1 cellular context compared by ENCODE assay signal in the genomic region with DNA sequence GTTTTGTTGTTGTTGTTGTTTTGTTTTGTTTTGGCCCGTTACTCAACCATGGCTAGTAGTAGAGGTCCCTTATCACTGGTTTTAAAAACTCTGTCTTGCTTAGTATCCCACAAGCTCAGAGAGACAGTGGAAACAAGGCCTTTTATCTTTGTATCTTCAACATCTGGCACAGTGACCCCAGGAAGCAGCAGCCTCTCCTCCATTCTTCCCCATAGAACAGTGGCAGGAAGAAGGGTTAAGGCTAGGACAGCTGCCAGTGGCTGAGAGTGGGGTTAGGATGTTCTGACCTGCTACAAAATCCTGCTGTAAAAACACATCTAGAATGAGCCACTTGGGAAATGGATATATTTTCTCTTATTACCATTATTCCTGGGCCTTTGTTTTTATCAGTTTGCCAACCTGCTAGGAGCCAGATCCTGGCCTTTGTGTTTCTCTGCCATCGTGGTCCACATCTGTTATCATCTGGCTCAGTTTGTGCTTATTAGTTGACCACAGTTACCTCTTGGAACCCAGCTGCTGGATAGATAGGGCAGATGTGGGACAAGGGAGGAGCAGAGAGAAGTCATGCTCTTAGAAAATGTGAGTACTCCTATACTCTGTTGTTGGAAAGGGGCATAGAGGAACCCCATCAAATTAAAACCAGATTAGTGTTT.
TF ChIP-seq lines count a peak whose summit lies in the region.

No MANE protein-coding gene starts in this region.

TF ChIP-seq in K562, 482 proteins besides CTCF, POLR2A, EP300 and RAD21 (continued from another document):
- TF ChIP-seq, protein P1, sequence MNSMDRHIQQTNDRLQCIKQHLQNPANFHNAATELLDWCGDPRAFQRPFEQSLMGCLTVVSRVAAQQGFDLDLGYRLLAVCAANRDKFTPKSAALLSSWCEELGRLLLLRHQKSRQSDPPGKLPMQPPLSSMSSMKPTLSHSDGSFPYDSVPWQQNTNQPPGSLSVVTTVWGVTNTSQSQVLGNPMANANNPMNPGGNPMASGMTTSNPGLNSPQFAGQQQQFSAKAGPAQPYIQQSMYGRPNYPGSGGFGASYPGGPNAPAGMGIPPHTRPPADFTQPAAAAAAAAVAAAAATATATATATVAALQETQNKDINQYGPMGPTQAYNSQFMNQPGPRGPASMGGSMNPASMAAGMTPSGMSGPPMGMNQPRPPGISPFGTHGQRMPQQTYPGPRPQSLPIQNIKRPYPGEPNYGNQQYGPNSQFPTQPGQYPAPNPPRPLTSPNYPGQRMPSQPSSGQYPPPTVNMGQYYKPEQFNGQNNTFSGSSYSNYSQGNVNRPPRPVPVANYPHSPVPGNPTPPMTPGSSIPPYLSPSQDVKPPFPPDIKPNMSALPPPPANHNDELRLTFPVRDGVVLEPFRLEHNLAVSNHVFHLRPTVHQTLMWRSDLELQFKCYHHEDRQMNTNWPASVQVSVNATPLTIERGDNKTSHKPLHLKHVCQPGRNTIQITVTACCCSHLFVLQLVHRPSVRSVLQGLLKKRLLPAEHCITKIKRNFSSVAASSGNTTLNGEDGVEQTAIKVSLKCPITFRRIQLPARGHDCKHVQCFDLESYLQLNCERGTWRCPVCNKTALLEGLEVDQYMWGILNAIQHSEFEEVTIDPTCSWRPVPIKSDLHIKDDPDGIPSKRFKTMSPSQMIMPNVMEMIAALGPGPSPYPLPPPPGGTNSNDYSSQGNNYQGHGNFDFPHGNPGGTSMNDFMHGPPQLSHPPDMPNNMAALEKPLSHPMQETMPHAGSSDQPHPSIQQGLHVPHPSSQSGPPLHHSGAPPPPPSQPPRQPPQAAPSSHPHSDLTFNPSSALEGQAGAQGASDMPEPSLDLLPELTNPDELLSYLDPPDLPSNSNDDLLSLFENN (IDR thresholded peaks at IDR 0.05; ENCODE audit: low read depth in 2 of 2, low read length in 2 of 2) = peak in 1 of 2 experiments; percentile 70; a peak in 1 of 4 replicates
- 0 out of 2 replicates have a peak, but pooled peaks have one; percentile 29 for TF ChIP-seq MTA3 (IDR thresholded peaks at IDR 0.05; ENCODE audit: borderline replicate concordance)
- no peak for TF ChIP-seq GATAD2A (IDR thresholded peaks at IDR 0.05)
- no peak for TF ChIP-seq ZNF316 (IDR thresholded peaks at IDR 0.05)
- TF ChIP-seq KLF10 (CRISPR knock-in tag; IDR thresholded peaks at IDR 0.05) = no peak
- TF ChIP-seq, protein P2, sequence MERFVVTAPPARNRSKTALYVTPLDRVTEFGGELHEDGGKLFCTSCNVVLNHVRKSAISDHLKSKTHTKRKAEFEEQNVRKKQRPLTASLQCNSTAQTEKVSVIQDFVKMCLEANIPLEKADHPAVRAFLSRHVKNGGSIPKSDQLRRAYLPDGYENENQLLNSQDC (CRISPR knock-in tag; IDR thresholded peaks at IDR 0.05) = no peak
- TF ChIP-seq MTA2 (IDR thresholded peaks at IDR 0.05; ENCODE audit: low read depth) = peak; percentile 88
